1 cellular context compared by ENCODE assay signal in the genomic region with DNA sequence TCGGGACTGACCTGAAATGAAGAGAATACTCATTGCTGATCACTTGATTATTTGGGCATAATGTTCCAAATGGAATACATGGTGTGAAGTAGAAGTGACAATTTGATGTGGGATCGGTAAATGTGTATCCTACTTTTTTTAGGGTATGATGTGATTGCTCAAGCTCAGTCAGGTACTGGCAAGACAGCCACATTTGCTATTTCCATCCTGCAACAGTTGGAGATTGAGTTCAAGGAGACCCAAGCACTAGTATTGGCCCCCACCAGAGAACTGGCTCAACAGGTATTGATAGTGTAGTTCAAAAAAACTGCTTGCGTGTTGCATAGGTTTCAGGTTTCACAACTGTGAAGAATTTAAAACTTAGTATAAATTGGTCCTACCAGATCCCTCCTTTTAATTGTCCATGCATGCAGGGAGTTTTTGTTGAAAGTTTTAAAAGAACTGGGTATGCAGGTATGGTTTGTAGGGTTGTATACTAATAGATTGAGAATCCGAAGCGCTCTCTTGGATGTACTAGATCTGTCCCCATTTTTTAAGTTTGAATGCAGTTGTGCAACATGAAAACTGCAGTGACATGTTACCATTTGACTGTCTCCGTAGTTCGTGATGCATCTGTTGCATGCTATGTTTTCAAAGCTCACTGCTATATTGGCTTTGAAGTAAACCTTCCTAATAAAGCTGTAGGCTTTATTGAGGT.
TF ChIP-seq lines count a peak whose summit lies in the region.

No MANE protein-coding gene starts in this region.

TF ChIP-seq in HepG2, 621 proteins besides CTCF, POLR2A, EP300 and RAD21:
- TF ChIP-seq ZNF589 (CRISPR knock-in tag; conservative IDR thresholded peaks at IDR 0.05) (no peak), DPF2 (CRISPR knock-in tag; IDR thresholded peaks at IDR 0.05; ENCODE audit: borderline replicate concordance, low read depth) (no peak), POLR2AphosphoS5 (IDR thresholded peaks at IDR 0.05; ENCODE audit: low read depth, low read length) (0 out of 2 replicates have a peak, but pooled peaks have one; percentile 21), RBFOX2 (IDR thresholded peaks at IDR 0.05; ENCODE audit: low read depth, low read length) (peak; percentile 85), ZNF24 (IDR thresholded peaks at IDR 0.05) (no peak), ZZZ3 (CRISPR knock-in tag; IDR thresholded peaks at IDR 0.05; ENCODE audit: borderline replicate concordance) (no peak), MBD4 (IDR thresholded peaks at IDR 0.05; ENCODE audit: borderline replicate concordance, low read length) (peak; percentile 68; the same call in 1 of the 2 replicates), MLLT10 (CRISPR knock-in tag; IDR thresholded peaks at IDR 0.05) (0 out of 2 replicates have a peak, but pooled peaks have one; percentile 34), AGO2 (optimal IDR thresholded peaks at IDR 0.05; ENCODE audit: low read depth, low read length) (peak; percentile 64), SP140L (CRISPR knock-in tag; IDR thresholded peaks at IDR 0.05; ENCODE audit: borderline replicate concordance) (no peak), ISL2 (CRISPR knock-in tag; IDR thresholded peaks at IDR 0.05) (no peak), SIX1 (CRISPR knock-in tag; IDR thresholded peaks at IDR 0.05; ENCODE audit: borderline replicate concordance) (peak; percentile 51; the same call in 1 of the 2 replicates)
- TF ChIP-seq, protein P1, sequence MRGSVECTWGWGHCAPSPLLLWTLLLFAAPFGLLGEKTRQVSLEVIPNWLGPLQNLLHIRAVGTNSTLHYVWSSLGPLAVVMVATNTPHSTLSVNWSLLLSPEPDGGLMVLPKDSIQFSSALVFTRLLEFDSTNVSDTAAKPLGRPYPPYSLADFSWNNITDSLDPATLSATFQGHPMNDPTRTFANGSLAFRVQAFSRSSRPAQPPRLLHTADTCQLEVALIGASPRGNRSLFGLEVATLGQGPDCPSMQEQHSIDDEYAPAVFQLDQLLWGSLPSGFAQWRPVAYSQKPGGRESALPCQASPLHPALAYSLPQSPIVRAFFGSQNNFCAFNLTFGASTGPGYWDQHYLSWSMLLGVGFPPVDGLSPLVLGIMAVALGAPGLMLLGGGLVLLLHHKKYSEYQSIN (CRISPR knock-in tag; IDR thresholded peaks at IDR 0.05; ENCODE audit: borderline replicate concordance): no peak
